In genomic region chr5:58934629-58935097, GRCh38 we compare ENCODE assay signal across 1 cellular context.
TF ChIP-seq lines count a peak whose summit lies in the region.

No MANE protein-coding gene starts in this region.

TF ChIP-seq in GM12878, 131 proteins besides CTCF, POLR2A, EP300 and RAD21 (continued from another document):
- TF ChIP-seq, protein P1, sequence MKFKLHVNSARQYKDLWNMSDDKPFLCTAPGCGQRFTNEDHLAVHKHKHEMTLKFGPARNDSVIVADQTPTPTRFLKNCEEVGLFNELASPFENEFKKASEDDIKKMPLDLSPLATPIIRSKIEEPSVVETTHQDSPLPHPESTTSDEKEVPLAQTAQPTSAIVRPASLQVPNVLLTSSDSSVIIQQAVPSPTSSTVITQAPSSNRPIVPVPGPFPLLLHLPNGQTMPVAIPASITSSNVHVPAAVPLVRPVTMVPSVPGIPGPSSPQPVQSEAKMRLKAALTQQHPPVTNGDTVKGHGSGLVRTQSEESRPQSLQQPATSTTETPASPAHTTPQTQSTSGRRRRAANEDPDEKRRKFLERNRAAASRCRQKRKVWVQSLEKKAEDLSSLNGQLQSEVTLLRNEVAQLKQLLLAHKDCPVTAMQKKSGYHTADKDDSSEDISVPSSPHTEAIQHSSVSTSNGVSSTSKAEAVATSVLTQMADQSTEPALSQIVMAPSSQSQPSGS (IDR thresholded peaks at IDR 0.05; ENCODE audit: low read length) = no peak
- TF ChIP-seq FOS (IDR thresholded peaks at IDR 0.05; ENCODE audit: borderline replicate concordance, extremely low read depth, insufficient read length) (no peak), CEBPB (IDR thresholded peaks at IDR 0.05; ENCODE audit: borderline replicate concordance in 1 of 2, low read depth in 2 of 2, low read length in 2 of 2) (no peak), TCF12 (IDR thresholded peaks at IDR 0.05; ENCODE audit: low read depth, low read length) (no peak), IKZF1 (conservative IDR thresholded peaks at IDR 0.05) (peak; percentile 65; the same call in 1 of the 2 replicates), GATAD2B (conservative IDR thresholded peaks at IDR 0.05; ENCODE audit: low read depth) (peak; percentile 14; the same call in 1 of the 2 replicates), HDGF (IDR thresholded peaks at IDR 0.05) (no peak), GABPA (IDR thresholded peaks at IDR 0.05; ENCODE audit: low read depth) (no peak), IRF4 (IDR thresholded peaks at IDR 0.05; ENCODE audit: low read depth, low read length) (no peak), NFIC (IDR thresholded peaks at IDR 0.05; ENCODE audit: low read depth, low read length) (no peak), ZNF207 (IDR thresholded peaks at IDR 0.05; ENCODE audit: borderline replicate concordance) (no peak)
